In the genomic region with DNA sequence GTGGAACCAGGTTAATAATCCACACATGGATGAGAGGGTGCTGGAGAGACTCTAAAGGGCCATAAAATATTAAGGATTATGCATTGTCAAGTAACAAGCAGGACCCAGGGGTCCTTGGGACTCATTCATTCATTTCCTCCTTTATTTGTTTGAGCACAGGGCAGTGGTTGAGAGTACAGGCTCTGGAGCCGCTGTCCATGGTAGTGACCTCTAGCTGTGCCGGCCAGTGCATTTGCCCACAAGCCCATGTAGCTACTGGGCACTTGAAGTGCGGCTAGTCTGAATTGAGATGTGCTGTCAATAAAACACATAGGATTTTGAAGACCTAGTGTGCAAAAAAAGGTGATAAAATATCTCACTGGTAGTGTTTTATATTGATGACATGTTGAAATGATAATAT, we compare ENCODE assay signal across 10 cellular contexts.
DNase-seq lines count a peak whose midpoint lies in the region; ATAC-seq and TF ChIP-seq lines count a peak whose summit lies in the region.
"Had no signal": no experiment of that assay in that cellular context is flagged by ENCODE, and none has a peak within 500 bp of the region (broad histone marks: within the 10 kb centered on the region; RNA-seq: fewer than 3 reads in every experiment).

No MANE protein-coding gene starts in this region.

- H3K36me3 ChIP-seq in psoas muscle (ENCODE audit: insufficient read depth in 1 of 2, low read depth in 1 of 2), result no peaks in the 10 kb centered on the region
- H3K36me3 ChIP-seq: HAP-1 had no signal

- TF ChIP-seq CTCF in dorsolateral prefrontal cortex (IDR thresholded peaks at IDR 0.05 in 54 of 56, conservative IDR thresholded peaks at IDR 0.05 in 2 of 56; ENCODE audit: low read depth in 1 of 56, partially characterized antibody in 56 of 56) (peak in 6 of 56 donors; percentile 8 to 36 (median 10)), psoas muscle (IDR thresholded peaks at IDR 0.05) (no peak)

- DNase-seq in Caki2 (ENCODE audit: low read depth) (peak; percentile 26), OCI-M1 (lab: John Stamatoyannopoulos, UW) (peak; percentile 58), dorsolateral prefrontal cortex (peak in 4 of 10 donors; percentile 36 to 64 (median 51)), medulla oblongata (ENCODE audit: extremely low spot score) (peak; percentile 56), NCI-H2081 (lab: John Stamatoyannopoulos, UW) (no peak), psoas muscle (no peak), epidermal melanocyte (ENCODE audit: insufficient read length, low spot score) (no peak)
- DNase-seq: NCI-H2171 had no signal

- no peaks in the 10 kb centered on the region for H3K27me3 ChIP-seq in dorsolateral prefrontal cortex
- peaks cover 0 to 4% (median 3%) of the 10 kb centered on the region in 3 donors for H3K27me3 ChIP-seq in psoas muscle (ENCODE audit: insufficient read depth in 3 of 3, low read length in 2 of 3)

- intact Hi-C loops in dorsolateral prefrontal cortex (cut with DNase I) (loop anchor here in 1 of 2 donors (1.0 kb wide), 1 partner anchor 27 kb away; no protein-coding TSS in a partner anchor), psoas muscle (cut with DNase I) (no loop called here)

- H3K27ac ChIP-seq in dorsolateral prefrontal cortex, result peak overlapping the region in 55 of 59 donors; percentile 12 to 98 (median 88)
- H3K27ac ChIP-seq in psoas muscle, result no peak overlapping the region

- WGBS in psoas muscle, 3 donors, result 47 to 55% (median 54%) methylated on average over 3 of the region's 3 CpGs

- H3K4me1 ChIP-seq in psoas muscle, result no peaks in the 10 kb centered on the region
- H3K4me1 ChIP-seq: HAP-1 had no signal

- H3K4me3 ChIP-seq in dorsolateral prefrontal cortex (no peak overlapping the region), psoas muscle (no peak overlapping the region)
- H3K4me3 ChIP-seq: HAP-1 had no signal

- ATAC-seq in GM21360 (IDR thresholded peaks at IDR 0.05; ENCODE audit: unreplicated experiment), result no peak
- no peak for ATAC-seq in psoas muscle

- in situ Hi-C loops in Caki2 (cut with HindIII; ENCODE audit: low pct_unique_long_range_greater_than_20kb, low sequenced_read_pairs), result no loop called here

- H3K9me3 ChIP-seq in psoas muscle, result no peaks in the 10 kb centered on the region
- H3K9me3 ChIP-seq: HAP-1 had no signal

Comparison
In these comparisons a context has a peak if more than half of its experiments do, and no peak if none do; other contexts are left out.
1. DNase-seq: peak in Caki2 (single experiment), OCI-M1 (single experiment) and medulla oblongata (single experiment); none in NCI-H2081 (0 of 2), psoas muscle (0 of 2) and epidermal melanocyte (single experiment).